1 cellular context compared by ENCODE assay signal in the genomic region with DNA sequence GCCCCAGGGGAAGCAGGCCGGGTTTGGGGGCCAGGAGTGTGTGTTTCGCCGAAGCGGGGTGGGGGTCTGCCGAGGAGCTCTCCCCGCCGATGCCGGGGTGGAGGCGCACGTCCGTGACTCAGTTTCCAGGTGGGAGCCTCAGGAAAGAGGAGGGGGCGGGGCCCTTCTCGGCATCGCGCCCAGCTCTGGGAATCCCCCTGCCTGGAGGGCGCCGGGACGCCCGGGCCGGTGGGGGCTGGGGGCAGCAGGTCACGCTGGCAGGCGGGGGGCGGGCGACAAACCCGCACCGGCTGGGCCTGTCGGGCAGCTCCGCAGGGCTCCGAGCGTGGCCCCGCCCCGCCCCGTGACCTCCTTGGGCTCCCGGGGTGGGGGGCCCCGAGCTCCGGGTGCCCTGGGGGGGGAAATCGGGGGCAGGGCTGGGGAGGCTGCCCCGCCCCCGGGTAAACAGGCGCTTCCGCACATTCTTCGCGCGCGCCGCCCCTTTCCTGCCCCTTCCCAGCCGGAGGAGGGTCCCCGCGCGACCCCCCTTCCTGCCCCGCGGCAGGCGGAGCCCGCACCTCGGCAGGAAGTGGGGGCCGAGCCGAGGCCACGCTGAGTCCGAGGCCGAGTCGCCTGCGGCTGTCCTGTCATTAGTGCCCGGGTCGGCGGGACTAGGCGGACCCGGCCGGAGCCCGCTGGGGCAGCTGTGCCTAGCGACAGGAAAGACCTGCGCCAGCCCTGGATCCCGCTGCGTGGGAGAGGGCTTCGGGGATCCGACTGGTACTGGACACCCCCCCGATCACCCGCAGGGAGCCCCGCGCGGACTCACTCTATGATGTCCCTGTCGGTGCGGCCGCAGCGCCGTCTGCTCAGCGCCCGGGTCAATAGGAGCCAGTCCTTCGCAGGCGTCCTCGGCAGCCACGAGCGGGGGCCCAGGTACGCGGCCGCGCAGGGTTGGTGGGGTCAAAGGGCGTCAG.
TF ChIP-seq lines count a peak whose summit lies in the region.

No MANE protein-coding gene starts in this region.

TF ChIP-seq in IMR-90, 13 proteins besides CTCF, POLR2A, EP300 and RAD21:
- TF ChIP-seq MAZ (IDR thresholded peaks at IDR 0.05; ENCODE audit: borderline replicate concordance, low read depth, low read length) (peak; percentile 53; the same call in 1 of the 2 replicates), BHLHE40 (IDR thresholded peaks at IDR 0.05; ENCODE audit: low read depth, low read length) (no peak)
TF ChIP-seq in IMR-90: peak in this region for 1.
